Comparison of ENCODE assay signal across 1 cellular context in the genomic region with DNA sequence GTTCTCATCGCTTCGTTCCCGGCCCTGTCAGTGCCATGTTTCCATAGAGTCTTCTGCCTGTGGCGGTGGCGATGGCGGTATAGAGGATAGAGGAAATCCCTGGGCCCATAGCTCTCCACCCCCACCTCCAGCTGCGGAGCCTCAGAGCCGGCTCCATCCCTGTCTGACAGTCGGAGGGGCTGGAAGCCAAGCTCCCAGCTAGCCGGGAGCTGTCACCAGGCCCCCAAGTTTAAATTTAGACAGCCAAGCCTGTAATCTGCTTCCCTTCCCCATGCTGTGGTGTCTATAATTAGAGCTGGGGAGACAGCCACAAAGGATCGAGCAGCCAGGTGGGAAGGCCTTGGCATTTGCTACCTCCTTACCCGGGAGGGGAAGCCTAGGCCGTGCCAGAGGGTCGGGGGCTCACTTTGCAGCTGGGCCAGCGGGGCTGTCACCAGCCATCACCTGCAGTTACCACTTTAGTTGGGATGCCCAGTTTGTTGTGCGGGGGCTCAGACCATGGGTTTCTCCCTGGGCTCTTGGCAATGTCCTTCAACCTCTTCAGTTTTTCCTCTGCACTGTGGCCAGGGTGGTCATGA.
TF ChIP-seq lines count a peak whose summit lies in the region.

No MANE protein-coding gene starts in this region.

TF ChIP-seq in IMR-90, 13 proteins besides CTCF, POLR2A, EP300 and RAD21:
- TF ChIP-seq RFX5 (IDR thresholded peaks at IDR 0.05; ENCODE audit: low read depth, low read length) (no peak), NFE2L2 (IDR thresholded peaks at IDR 0.05; ENCODE audit: low read depth, low read length) (no peak), MAFK (IDR thresholded peaks at IDR 0.05; ENCODE audit: low read depth, low read length) (no peak), MAZ (IDR thresholded peaks at IDR 0.05; ENCODE audit: borderline replicate concordance, low read depth, low read length) (no peak), BHLHE40 (IDR thresholded peaks at IDR 0.05; ENCODE audit: low read depth, low read length) (no peak), ELK1 (IDR thresholded peaks at IDR 0.05; ENCODE audit: borderline replicate concordance, low read depth, low read length) (no peak), CEBPB (IDR thresholded peaks at IDR 0.05; ENCODE audit: low read depth, low read length) (no peak), RCOR1 (IDR thresholded peaks at IDR 0.05; ENCODE audit: insufficient replicate concordance, low read length) (no peak), USF2 (IDR thresholded peaks at IDR 0.05; ENCODE audit: low read depth, low read length) (no peak), MXI1 (IDR thresholded peaks at IDR 0.05; ENCODE audit: borderline replicate concordance, low read depth, low read length) (no peak), FOS (IDR thresholded peaks at IDR 0.05; ENCODE audit: low read depth, low read length) (no peak), CHD1 (IDR thresholded peaks at IDR 0.05; ENCODE audit: low read depth, low read length) (no peak), SMC3 (IDR thresholded peaks at IDR 0.05; ENCODE audit: low read depth, low read length) (no peak)
TF ChIP-seq in IMR-90: peak in this region for 0.
